30 cellular contexts compared by ENCODE assay signal in the genomic region with DNA sequence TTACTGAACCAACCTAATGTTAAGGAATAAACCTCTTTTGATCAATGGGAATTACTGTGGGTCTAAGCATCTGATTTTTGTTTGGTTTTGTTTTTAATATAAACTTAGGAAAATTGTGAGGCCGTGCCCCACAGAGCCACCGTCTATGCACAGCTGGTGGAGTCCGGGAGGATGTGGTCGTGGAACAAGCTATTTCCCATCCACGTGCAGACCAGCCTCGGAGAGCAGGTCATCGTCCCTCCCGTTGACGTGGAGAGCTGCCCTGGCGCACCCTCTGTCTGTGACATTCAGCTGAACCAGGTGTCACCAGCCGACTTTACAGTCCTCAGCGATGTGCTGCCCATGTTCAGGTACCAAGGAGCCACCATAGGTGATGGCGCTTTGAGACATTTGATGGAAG.
"Had no signal": no experiment of that assay in that cellular context is flagged by ENCODE, and none has a peak within 500 bp of the region (broad histone marks: within the 10 kb centered on the region; RNA-seq: fewer than 3 reads in every experiment).

No MANE protein-coding gene starts in this region.

- H3K4me1 ChIP-seq: body of pancreas, colonic mucosa, gastroesophageal sphincter had no signal

- H3K27me3 ChIP-seq: body of pancreas, colonic mucosa, esophagus squamous epithelium, gastroesophageal sphincter, heart right ventricle had no signal

- ATAC-seq: activated CD4-positive, alpha-beta T cell treated with anti-CD3 and anti-CD28 coated beads for 36 hours; activated CD4-positive, CD25-positive, alpha-beta regulatory T cell treated with anti-CD3 and anti-CD28 coated beads, Interleukin-2, amount 50 U/mL, for 24 hours; activated T-cell treated with anti-CD3 and anti-CD28 coated beads, Interleukin-2, amount 50 U/mL, for 72 hours; body of pancreas; gastroesophageal sphincter; heart right ventricle; T-helper 17 cell had no signal

- H3K4me3 ChIP-seq: body of pancreas, colonic mucosa, esophagus squamous epithelium, gastroesophageal sphincter, heart right ventricle had no signal

- DNase-seq: activated B cell treated with CpG ODN at 0.5 μM for 24 hours; activated CD4-positive, alpha-beta memory T cell treated with anti-CD3 and anti-CD28 coated beads, Interleukin-2, amount 10 ng/mL, durations not matched to agents 7 days and 5 days; activated CD4-positive, alpha-beta T cell treated with anti-CD3 and anti-CD28 coated beads for 36 hours; activated CD4-positive, alpha-beta T cell treated with anti-CD3 and anti-CD28 coated beads, Interleukin-2, amount 10 ng/mL, durations not matched to agents 24 days and 14 days; activated CD4-positive, alpha-beta T cell treated with anti-CD3 and anti-CD28 coated beads, Interleukin-2, amount 50 U/mL, for 4 hours; activated CD8-positive, alpha-beta memory T cell treated with anti-CD3 and anti-CD28 coated beads, Interleukin-2, amount 50 U/mL, for 48 hours; activated gamma-delta T cell treated with Interleukin-2 at 50 U/mL for 16 hours; activated naive CD4-positive, alpha-beta T cell treated with anti-CD3 and anti-CD28 coated beads, Interleukin-2, amount 50 U/mL, for 16 hours; activated naive CD4-positive, alpha-beta T cell treated with Interleukin-2 at 50 U/mL for 16 hours; activated T-cell treated with anti-CD3 and anti-CD28 coated beads for 4 hours; activated T-cell treated with anti-CD3 and anti-CD28 coated beads, Interleukin-2, amount 50 U/mL, for 24 hours; activated T-cell treated with anti-CD3 and anti-CD28 coated beads, Interleukin-2, amount 50 U/mL, for 72 hours; amniotic stem cell; anterior cingulate cortex; body of pancreas; caudate nucleus; colonic mucosa; effector CD8-positive, alpha-beta T cell; esophagus squamous epithelium; foreskin melanocyte; heart right ventricle; T-helper 1 cell; T-helper 17 cell; T1000; WERI-Rb-1 had no signal

- H3K9me3 ChIP-seq: body of pancreas, colonic mucosa, esophagus squamous epithelium, gastroesophageal sphincter, heart right ventricle had no signal

- FAIRE-seq: endometrium, endothelial cell of umbilical vein had no signal

- H3K27ac ChIP-seq: body of pancreas, colonic mucosa, epithelial cell of prostate, esophagus squamous epithelium, gastroesophageal sphincter, heart right ventricle, WERI-Rb-1 had no signal
